Comparison of ENCODE assay signal across 29 cellular contexts in genomic region chr5:158940977-158941376, GRCh38.
A peak's percentile ranks its signal among the peaks of the same experiment; 100 is the strongest.
DNase-seq lines count a peak whose midpoint lies in the region; ATAC-seq, FAIRE-seq and TF ChIP-seq lines count a peak whose summit lies in the region.
"Had no signal": no experiment of that assay in that cellular context is flagged by ENCODE, and none has a peak within 500 bp of the region (broad histone marks: within the 10 kb centered on the region; RNA-seq: fewer than 3 reads in every experiment).

No MANE protein-coding gene starts in this region.

- ATAC-seq in GM18502 (IDR thresholded peaks at IDR 0.05; ENCODE audit: poor library complexity, unreplicated experiment) (peak; percentile 66), HG02943 (IDR thresholded peaks at IDR 0.05; ENCODE audit: low read depth, unreplicated experiment) (peak; percentile 71), HG02763 (IDR thresholded peaks at IDR 0.05; ENCODE audit: unreplicated experiment) (no peak), gastrocnemius medialis (no peak)
- ATAC-seq in naive thymus-derived CD4-positive, alpha-beta T cell = no peak
- ATAC-seq: body of pancreas, HCT116, left ventricle myocardium superior, right lobe of liver, T-cell had no signal

- TF ChIP-seq CTCF in gastrocnemius medialis (IDR thresholded peaks at IDR 0.05 in 4 of 5, conservative IDR thresholded peaks at IDR 0.05 in 1 of 5) = no peak

- no peaks in the 10 kb centered on the region for H3K9me3 ChIP-seq in gastrocnemius medialis
- H3K9me3 ChIP-seq in naive thymus-derived CD4-positive, alpha-beta T cell (ENCODE audit: control insufficient read depth in 2 of 3, low read length in 3 of 3) = no peaks in the 10 kb centered on the region
- H3K9me3 ChIP-seq: adrenal gland, body of pancreas, neutrophil, right lobe of liver, upper lobe of left lung had no signal

- no peaks in the 10 kb centered on the region for H3K36me3 Mint-ChIP-seq in naive thymus-derived CD4-positive, alpha-beta T cell
- H3K36me3 Mint-ChIP-seq: CD8-positive, alpha-beta memory T cell; T-cell had no signal

- POLR2A ChIA-PET in naive thymus-derived CD4-positive, alpha-beta T cell (lab: Charles Lee) = no interaction called here

- no peaks in the 10 kb centered on the region for H3K9me3 Mint-ChIP-seq in naive thymus-derived CD4-positive, alpha-beta T cell
- H3K9me3 Mint-ChIP-seq: activated naive CD4-positive, alpha-beta T cell treated with anti-CD3 and anti-CD28 coated beads for 36 hours; CD8-positive, alpha-beta memory T cell; T-cell had no signal

- CTCF ChIA-PET in naive thymus-derived CD4-positive, alpha-beta T cell (lab: Charles Lee) = no interaction called here

- DNase-seq in GM19239 (ENCODE audit: insufficient read length, low spot score) = no peak
- DNase-seq in NCI-H1694 (lab: John Stamatoyannopoulos, UW) = peak; percentile 11
- DNase-seq in gastrocnemius medialis = no peak
- no peak for DNase-seq in naive thymus-derived CD4-positive, alpha-beta T cell
- no peak for DNase-seq in NCI-H446 (lab: John Stamatoyannopoulos, UW)
- DNase-seq: activated CD4-positive, alpha-beta T cell treated with anti-CD3 and anti-CD28 coated beads, Interleukin-2, amount 50 U/mL, for 4 hours; activated CD4-positive, CD25-positive, alpha-beta regulatory T cell; activated naive CD4-positive, alpha-beta T cell treated with anti-CD3 and anti-CD28 coated beads for 36 hours; adrenal gland; body of pancreas; CD8-positive, alpha-beta memory T cell; DMS79; GDM1; left ventricle myocardium superior; NCI-H1436 treated with DMSO at 0.1 percent for 48 hours; NCI-H510A treated with DMSO at 0.1 percent for 48 hours; right lobe of liver; stimulated activated CD4-positive, alpha-beta T cell treated with anti-CD3 and anti-CD28 coated beads, Interleukin-4, amount 100 ng/mL, for 1 hour; substantia nigra; T-cell; upper lobe of left lung had no signal

- TF ChIP-seq POLR2A in gastrocnemius medialis (IDR thresholded peaks at IDR 0.05) = no peak

- H3K27ac Mint-ChIP-seq in naive thymus-derived CD4-positive, alpha-beta T cell = no peak overlapping the region
- H3K27ac Mint-ChIP-seq: activated naive CD4-positive, alpha-beta T cell treated with anti-CD3 and anti-CD28 coated beads for 36 hours; CD8-positive, alpha-beta memory T cell; T-cell had no signal

- no peak overlapping the region for H3K4me3 ChIP-seq in gastrocnemius medialis
- H3K4me3 ChIP-seq in naive thymus-derived CD4-positive, alpha-beta T cell (ENCODE audit: low read length) = no peak overlapping the region
- H3K4me3 ChIP-seq: adrenal gland, body of pancreas, right lobe of liver, upper lobe of left lung had no signal

- FAIRE-seq in GM19239 (lab: Jason Lieb, UNC) = peak; percentile 71
- FAIRE-seq: islet of Langerhans, RCC 7860 had no signal

- H3K27me3 ChIP-seq in gastrocnemius medialis = no peaks in the 10 kb centered on the region
- H3K27me3 ChIP-seq in naive thymus-derived CD4-positive, alpha-beta T cell (ENCODE audit: control insufficient read depth in 2 of 2, insufficient read depth in 2 of 2, low read length in 2 of 2) = no peaks in the 10 kb centered on the region
- H3K27me3 ChIP-seq: adrenal gland, body of pancreas, right lobe of liver, upper lobe of left lung had no signal

- H3K27ac ChIP-seq in gastrocnemius medialis = no peak overlapping the region
- no peak overlapping the region for H3K27ac ChIP-seq in naive thymus-derived CD4-positive, alpha-beta T cell (ENCODE audit: low read depth, low read length)
- H3K27ac ChIP-seq: adrenal gland, body of pancreas, KMS-11, neutrophil, right lobe of liver, upper lobe of left lung had no signal

- peaks cover 0 to 5% (median 3%) of the 10 kb centered on the region in 5 donors for H3K27me3 Mint-ChIP-seq in naive thymus-derived CD4-positive, alpha-beta T cell

- intact Hi-C loops in gastrocnemius medialis (cut with DNase I; ENCODE audit: low total_unique reads) = no loop called here
- intact Hi-C loops in naive thymus-derived CD4-positive, alpha-beta T cell (cut with micrococcal nuclease) = no loop called here

- no peaks in the 10 kb centered on the region for H3K4me1 Mint-ChIP-seq in naive thymus-derived CD4-positive, alpha-beta T cell
- H3K4me1 Mint-ChIP-seq: CD8-positive, alpha-beta memory T cell; T-cell had no signal

- in situ Hi-C loops in gastrocnemius medialis (cut with MboI; ENCODE audit: low sequenced_read_pairs in 4 of 4) = no loop called here

- no peak overlapping the region for H3K4me3 Mint-ChIP-seq in naive thymus-derived CD4-positive, alpha-beta T cell
- H3K4me3 Mint-ChIP-seq: activated naive CD4-positive, alpha-beta T cell treated with anti-CD3 and anti-CD28 coated beads for 36 hours; CD8-positive, alpha-beta memory T cell; T-cell had no signal

- no peaks in the 10 kb centered on the region for H3K36me3 ChIP-seq in gastrocnemius medialis
- H3K36me3 ChIP-seq in naive thymus-derived CD4-positive, alpha-beta T cell (ENCODE audit: control insufficient read depth in 2 of 3, insufficient read depth in 3 of 3, low read length in 3 of 3) = no peaks in the 10 kb centered on the region
- H3K36me3 ChIP-seq: adrenal gland, neutrophil, right lobe of liver, upper lobe of left lung had no signal

- peaks cover 6 to 7% of the 10 kb centered on the region in 2 donors for H3K4me1 ChIP-seq in gastrocnemius medialis
- no peaks in the 10 kb centered on the region for H3K4me1 ChIP-seq in naive thymus-derived CD4-positive, alpha-beta T cell (ENCODE audit: control insufficient read depth in 2 of 2, insufficient read depth in 2 of 2, low read length in 2 of 2)
- H3K4me1 ChIP-seq: body of pancreas, right lobe of liver, upper lobe of left lung had no signal

Comparison
In these comparisons a context has a peak if more than half of its experiments do, and no peak if none do; other contexts are left out.
1. ATAC-seq: peak in GM18502 (single experiment) and HG02943 (single experiment); none in HG02763 (single experiment), gastrocnemius medialis (0 of 2) and naive thymus-derived CD4-positive, alpha-beta T cell (single experiment).